In the genomic region with DNA sequence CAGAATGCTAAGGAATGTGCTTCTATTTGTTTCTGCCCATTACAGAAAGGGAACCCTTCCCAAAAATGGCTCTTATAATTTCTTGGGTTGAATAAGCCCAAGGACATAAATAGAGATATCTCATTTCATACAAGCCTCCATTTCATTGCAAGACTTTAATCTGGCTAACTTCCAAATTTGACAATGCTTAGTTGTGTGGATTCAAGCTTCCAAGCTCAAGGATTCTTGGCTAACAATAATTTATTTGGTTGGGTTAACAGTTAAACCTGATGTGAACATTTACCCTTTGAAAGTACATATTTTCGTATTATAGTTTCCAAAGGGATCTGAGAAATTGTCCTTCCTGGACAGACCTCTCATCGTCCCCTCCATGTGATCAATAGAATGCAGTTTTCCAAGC, we compare ENCODE assay signal across 1 cellular context.
TF ChIP-seq lines count a peak whose summit lies in the region.

No MANE protein-coding gene starts in this region.

TF ChIP-seq in A549, 52 proteins besides CTCF, POLR2A, EP300 and RAD21 (continued from another document):
- TF ChIP-seq RFX5 (IDR thresholded peaks at IDR 0.05) = no peak
- TF ChIP-seq EHMT2 (IDR thresholded peaks at IDR 0.05; ENCODE audit: low read depth) = no peak
- TF ChIP-seq MYC (IDR thresholded peaks at IDR 0.05; ENCODE audit: borderline replicate concordance, low read length) = no peak
